In genomic region chr1:151519667-151520066, GRCh38 we compare ENCODE assay signal across 23 cellular contexts. TPM values are rescaled to one million over a fixed set of nuclear protein-coding genes. Genes with fewer than 3 reads are reported as not detected.
"Had no signal": no experiment of that assay in that cellular context is flagged by ENCODE, and none has a peak within 500 bp of the region (broad histone marks: within the 10 kb centered on the region; RNA-seq: fewer than 3 reads in every experiment).

No MANE protein-coding gene starts in this region.

- H3K36me3 Mint-ChIP-seq: activated naive CD8-positive, alpha-beta T cell treated with anti-CD3 and anti-CD28 coated beads for 36 hours; natural killer cell treated with Interleukin-12 subunit alpha and Interleukin-12 subunit beta and Interleukin-15 and Interleukin-18, amount 100 ng/mL, for 72 hours; stimulated activated effector memory CD8-positive, alpha-beta T cell treated with anti-CD3 and anti-CD28 coated beads, Interleukin-12 subunit alpha, Interleukin-12 subunit beta, amount 100 ng/mL, for 72 hours had no signal

- DNase-seq: activated CD4-positive, alpha-beta T cell treated with anti-CD3 and anti-CD28 coated beads for 4 hours; activated CD4-positive, alpha-beta T cell treated with anti-CD3 and anti-CD28 coated beads, Interleukin-2, amount 50 U/mL, for 4 hours; activated effector memory CD4-positive, alpha-beta T cell treated with Interleukin-2 at 50 U/mL for 16 hours; activated naive CD4-positive, alpha-beta T cell treated with anti-CD3 and anti-CD28 coated beads for 36 hours; activated naive CD8-positive, alpha-beta T cell treated with anti-CD3 and anti-CD28 coated beads for 36 hours; activated T-cell treated with anti-CD3 and anti-CD28 coated beads for 4 hours; adrenal gland; brain microvascular endothelial cell; dorsolateral prefrontal cortex; effector memory CD4-positive, alpha-beta T cell; erythroblast; islet precursor cell; left colon; mucosa of descending colon; right lobe of liver; stimulated activated CD4-positive, alpha-beta T cell treated with anti-CD3 and anti-CD28 coated beads, Interleukin-2, amount 100 ng/mL, for 48 hours; T-helper 1 cell had no signal

- H3K27me3 Mint-ChIP-seq: activated naive CD8-positive, alpha-beta T cell treated with anti-CD3 and anti-CD28 coated beads for 36 hours; natural killer cell treated with Interleukin-12 subunit alpha and Interleukin-12 subunit beta and Interleukin-15 and Interleukin-18, amount 100 ng/mL, for 72 hours; stimulated activated naive CD8-positive, alpha-beta T cell treated with anti-CD3 and anti-CD28 coated beads, Interleukin-15, Interleukin-2, amounts not matched to agents 100 ng/mL and 50 ng/mL, for 24 hours had no signal

- H3K27ac Mint-ChIP-seq: activated naive CD4-positive, alpha-beta T cell treated with anti-CD3 and anti-CD28 coated beads for 36 hours; activated naive CD8-positive, alpha-beta T cell treated with anti-CD3 and anti-CD28 coated beads for 36 hours; natural killer cell treated with Interleukin-12 subunit alpha and Interleukin-12 subunit beta and Interleukin-15 and Interleukin-18, amount 100 ng/mL, for 72 hours; stimulated activated effector memory CD8-positive, alpha-beta T cell treated with anti-CD3 and anti-CD28 coated beads, Interleukin-12 subunit alpha, Interleukin-12 subunit beta, amount 100 ng/mL, for 72 hours; stimulated activated naive CD8-positive, alpha-beta T cell treated with anti-CD3 and anti-CD28 coated beads, Interleukin-15, Interleukin-2, amounts not matched to agents 100 ng/mL and 50 ng/mL, for 24 hours had no signal

- H3K9me3 ChIP-seq: adrenal gland, gastroesophageal sphincter, mucosa of descending colon, neutrophil, right lobe of liver had no signal

- ATAC-seq: gastroesophageal sphincter; natural killer cell treated with Interleukin-12 subunit alpha and Interleukin-12 subunit beta and Interleukin-15 and Interleukin-18, amount 100 ng/mL, for 72 hours; stimulated activated effector memory CD8-positive, alpha-beta T cell treated with anti-CD3 and anti-CD28 coated beads, Interleukin-12 subunit alpha, Interleukin-12 subunit beta, amount 100 ng/mL, for 72 hours had no signal

- H3K4me1 Mint-ChIP-seq: activated naive CD8-positive, alpha-beta T cell treated with anti-CD3 and anti-CD28 coated beads for 36 hours; stimulated activated effector memory CD8-positive, alpha-beta T cell treated with anti-CD3 and anti-CD28 coated beads, Interleukin-12 subunit alpha, Interleukin-12 subunit beta, amount 100 ng/mL, for 72 hours had no signal

- H3K4me3 Mint-ChIP-seq: activated naive CD4-positive, alpha-beta T cell treated with anti-CD3 and anti-CD28 coated beads for 36 hours; activated naive CD8-positive, alpha-beta T cell treated with anti-CD3 and anti-CD28 coated beads for 36 hours; natural killer cell treated with Interleukin-12 subunit alpha and Interleukin-12 subunit beta and Interleukin-15 and Interleukin-18, amount 100 ng/mL, for 72 hours; stimulated activated effector memory CD8-positive, alpha-beta T cell treated with anti-CD3 and anti-CD28 coated beads, Interleukin-12 subunit alpha, Interleukin-12 subunit beta, amount 100 ng/mL, for 72 hours; stimulated activated naive CD8-positive, alpha-beta T cell treated with anti-CD3 and anti-CD28 coated beads, Interleukin-15, Interleukin-2, amounts not matched to agents 100 ng/mL and 50 ng/mL, for 24 hours had no signal

RNA-seq across cellular contexts. Expression of gene CGN, which starts 8.5 kb away (rescaled TPM):
- total RNA-seq: myocyte had no signal
